In genomic region chr18:7035807-7036206, GRCh38 we compare ENCODE assay signal across 30 cellular contexts.
"Had no signal": no experiment of that assay in that cellular context is flagged by ENCODE, and none has a peak within 500 bp of the region (broad histone marks: within the 10 kb centered on the region; RNA-seq: fewer than 3 reads in every experiment).

No MANE protein-coding gene starts in this region.

- H3K27ac Mint-ChIP-seq: dendritic cell treated with granulocyte-macrophage colony-stimulating factor and Interleukin-4, amounts not matched to agents 40 ng/mL and 50 ng/mL, for 4 days; endodermal cell; naive B cell; natural killer cell treated with Interleukin-12 subunit alpha and Interleukin-12 subunit beta and Interleukin-15 and Interleukin-18, amount 100 ng/mL, for 72 hours; neural progenitor cell; stimulated activated memory B cell treated with anti-CD40 and anti-IgM and Interleukin-4, amounts not matched to agents 10 μg/mL and 1 μg/mL and 100 μg/mL, for 72 hours had no signal

- H3K36me3 ChIP-seq: colonic mucosa, esophagus muscularis mucosa, gastroesophageal sphincter, heart left ventricle, neural progenitor cell, spleen, tibial nerve, vagina had no signal

- H3K4me3 ChIP-seq: colonic mucosa, esophagus muscularis mucosa, gastroesophageal sphincter, heart left ventricle, hepatocyte, lung, mucosa of descending colon, neural progenitor cell, psoas muscle, skin epidermis, spleen, testis, tibial nerve, vagina had no signal

- H3K27me3 ChIP-seq: colonic mucosa, esophagus muscularis mucosa, foreskin keratinocyte, gastroesophageal sphincter, heart left ventricle, hepatocyte, neural progenitor cell, spleen, testis, tibial nerve, vagina had no signal

- H3K27ac ChIP-seq: colonic mucosa, epithelial cell of prostate, esophagus muscularis mucosa, foreskin keratinocyte, gastroesophageal sphincter, heart left ventricle, neural progenitor cell, psoas muscle, skin epidermis, spleen, testis, tibial nerve, vagina had no signal

- H3K4me1 ChIP-seq: colonic mucosa, neural progenitor cell, psoas muscle had no signal

- H3K4me1 Mint-ChIP-seq: naive B cell; stimulated activated memory B cell treated with anti-CD40 and anti-IgM and Interleukin-4, amounts not matched to agents 10 μg/mL and 1 μg/mL and 100 μg/mL, for 72 hours had no signal

- ATAC-seq: foreskin keratinocyte; gastroesophageal sphincter; heart left ventricle; left lobe of liver; mucosa of descending colon; natural killer cell treated with Interleukin-12 subunit alpha and Interleukin-12 subunit beta and Interleukin-15 and Interleukin-18, amount 100 ng/mL, for 72 hours; psoas muscle; right cardiac atrium; stimulated activated memory B cell treated with anti-CD40 and anti-IgM and Interleukin-4, amounts not matched to agents 10 μg/mL and 1 μg/mL and 100 μg/mL, for 72 hours; stimulated activated naive CD8-positive, alpha-beta T cell treated with anti-CD3 and anti-CD28 coated beads, Interleukin-15, Interleukin-2, amounts not matched to agents 100 U/mL and 50 U/mL, for 24 hours had no signal

- H3K27me3 Mint-ChIP-seq: dendritic cell treated with granulocyte-macrophage colony-stimulating factor and Interleukin-4, amounts not matched to agents 40 ng/mL and 50 ng/mL, for 4 days; natural killer cell treated with Interleukin-12 subunit alpha and Interleukin-12 subunit beta and Interleukin-15 and Interleukin-18, amount 100 ng/mL, for 72 hours; stimulated activated memory B cell treated with anti-CD40 and anti-IgM and Interleukin-4, amounts not matched to agents 10 μg/mL and 1 μg/mL and 100 μg/mL, for 72 hours had no signal

- DNase-seq: colonic mucosa; effector CD8-positive, alpha-beta T cell; endodermal cell; foreskin keratinocyte; heart left ventricle; kidney; mesenchymal stem cell; mucosa of descending colon; naive B cell; psoas muscle; right cardiac atrium; spleen; stimulated activated CD4-positive, alpha-beta T cell treated with anti-CD3 and anti-CD28 coated beads, Interleukin-4, amount 100 ng/mL, for 4 hours; stimulated activated naive CD8-positive, alpha-beta T cell treated with anti-CD3 and anti-CD28 coated beads, Interleukin-15, Interleukin-2, amounts not matched to agents 100 U/mL and 50 U/mL, for 24 hours; substantia nigra; testis had no signal

- H3K9ac ChIP-seq: neural progenitor cell had no signal

- H3K4me2 ChIP-seq: hepatocyte, neural progenitor cell had no signal

- H3K9me3 Mint-ChIP-seq: endodermal cell; mesothelial cell of epicardium; natural killer cell treated with Interleukin-12 subunit alpha and Interleukin-12 subunit beta and Interleukin-15 and Interleukin-18, amount 100 ng/mL, for 72 hours; neural progenitor cell; stimulated activated memory B cell treated with anti-CD40 and anti-IgM and Interleukin-4, amounts not matched to agents 10 μg/mL and 1 μg/mL and 100 μg/mL, for 72 hours had no signal

- H3K9me3 ChIP-seq: colonic mucosa, esophagus muscularis mucosa, gastroesophageal sphincter, heart left ventricle, mucosa of descending colon, psoas muscle, spleen, testis, tibial nerve, vagina had no signal

- H3K79me2 ChIP-seq: hepatocyte had no signal

- H2AFZ ChIP-seq: hepatocyte, neural progenitor cell had no signal

- H3K36me3 Mint-ChIP-seq: naive B cell; natural killer cell treated with Interleukin-12 subunit alpha and Interleukin-12 subunit beta and Interleukin-15 and Interleukin-18, amount 100 ng/mL, for 72 hours; stimulated activated memory B cell treated with anti-CD40 and anti-IgM and Interleukin-4, amounts not matched to agents 10 μg/mL and 1 μg/mL and 100 μg/mL, for 72 hours had no signal

- H3K4me3 Mint-ChIP-seq: dendritic cell treated with granulocyte-macrophage colony-stimulating factor and Interleukin-4, amounts not matched to agents 40 ng/mL and 50 ng/mL, for 4 days; endodermal cell; mesothelial cell of epicardium; naive B cell; natural killer cell treated with Interleukin-12 subunit alpha and Interleukin-12 subunit beta and Interleukin-15 and Interleukin-18, amount 100 ng/mL, for 72 hours; neural progenitor cell; stimulated activated memory B cell treated with anti-CD40 and anti-IgM and Interleukin-4, amounts not matched to agents 10 μg/mL and 1 μg/mL and 100 μg/mL, for 72 hours had no signal
